7 cellular contexts compared by ENCODE assay signal in the genomic region with DNA sequence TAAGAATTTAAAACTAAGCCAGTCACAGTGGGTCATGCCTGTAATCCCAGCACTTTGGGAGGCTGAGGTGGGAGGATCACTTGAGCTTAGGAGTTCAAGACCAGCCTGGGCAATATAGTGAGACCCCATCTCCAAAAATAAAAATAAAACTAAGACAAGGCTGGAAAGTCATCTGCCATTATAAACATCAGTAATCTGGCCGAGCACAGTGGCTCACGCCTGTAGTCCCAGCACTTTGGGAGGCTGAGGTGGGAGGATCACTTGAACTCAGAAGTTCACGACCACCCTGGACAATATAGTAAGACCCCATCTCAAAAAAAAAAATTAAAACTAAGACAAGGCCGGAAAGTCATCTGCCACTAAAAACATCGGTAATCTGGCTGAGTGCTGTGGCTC. TPM values are rescaled to one million over a fixed set of nuclear protein-coding genes. Genes with fewer than 3 reads are reported as not detected.
DNase-seq lines count a peak whose midpoint lies in the region; ATAC-seq and TF ChIP-seq lines count a peak whose summit lies in the region.
"Not testable (repeated sequence)": the region's sequence is repeated elsewhere in the genome, so short reads cannot be mapped to it uniquely, and the experiment has no call there.

No MANE protein-coding gene starts in this region.

- not testable (repeated sequence) for H3K4me1 ChIP-seq in Caco-2; naive thymus-derived CD4-positive, alpha-beta T cell (ENCODE audit: control insufficient read depth in 2 of 2, insufficient read depth in 2 of 2, low read length in 2 of 2)
- peaks cover 16% of the 10 kb centered on the region for H3K4me1 ChIP-seq in Karpas-422 (ENCODE audit: low read length)

- not testable (repeated sequence) for ATAC-seq in T-helper 17 cell; naive thymus-derived CD4-positive, alpha-beta T cell

- not testable (repeated sequence) for H3K79me2 ChIP-seq in Karpas-422 (ENCODE audit: low read length)

- H2AFZ ChIP-seq in Karpas-422 (ENCODE audit: low read length): not testable (repeated sequence)

- not testable (repeated sequence) for BruUV-seq in Caco-2 (replicated peaks; lab: Mats Ljungman, UMichigan)

- H3K27me3 ChIP-seq in Caco-2 (replicated peaks; ENCODE audit: control insufficient read depth, insufficient read depth, low read length); Karpas-422 (ENCODE audit: low read length); naive thymus-derived CD4-positive, alpha-beta T cell (ENCODE audit: control insufficient read depth in 2 of 2, insufficient read depth in 2 of 2, low read length in 2 of 2): not testable (repeated sequence)

- not testable (repeated sequence) for DNase-seq in Caco-2; Karpas-422; T-helper 17 cell; activated T-helper 2 cell treated with anti-CD3 and anti-CD28 coated beads, Interferon-gamma antibody, Interleukin-2, Interleukin-4, amounts not matched to agents 10 μg/mL and 5 μg/mL and 100 μg/mL, durations not matched to agents 14 hours and 24 hours and 36 hours (ENCODE audit: low spot score); naive thymus-derived CD4-positive, alpha-beta T cell; progenitor cell of endocrine pancreas (ENCODE audit: low spot score, unreplicated experiment)

- not testable (repeated sequence) for H3K9me3 Mint-ChIP-seq in Caco-2 (ENCODE audit: unreplicated experiment); activated T-helper 2 cell treated with anti-CD3 and anti-CD28 coated beads, Interferon-gamma antibody, Interleukin-2, Interleukin-4, amounts not matched to agents 10 μg/mL and 5 μg/mL and 100 μg/mL, durations not matched to agents 14 hours and 24 hours and 36 hours; brain; naive thymus-derived CD4-positive, alpha-beta T cell; progenitor cell of endocrine pancreas (ENCODE audit: low read depth)

- not testable (repeated sequence) for H3K27ac ChIP-seq in Karpas-422 (ENCODE audit: low read length); naive thymus-derived CD4-positive, alpha-beta T cell (ENCODE audit: low read depth, low read length)

- peak overlapping the region; percentile 76 for H3K4me2 ChIP-seq in Karpas-422 (ENCODE audit: low read depth, low read length, poor library complexity, severe bottlenecking)

- H3K9me2 ChIP-seq in Karpas-422 (replicated peaks; ENCODE audit: insufficient read depth, low read length): not testable (repeated sequence)

- not testable (repeated sequence) for H3K9ac ChIP-seq in Karpas-422 (ENCODE audit: low read length)

- intact Hi-C loops in Caco-2 (cut with micrococcal nuclease; ENCODE audit: unreplicated experiment); activated T-helper 2 cell treated with anti-CD3 and anti-CD28 coated beads, Interferon-gamma antibody, Interleukin-2, Interleukin-4, amounts not matched to agents 10 μg/mL and 5 μg/mL and 100 μg/mL, durations not matched to agents 14 hours and 24 hours and 36 hours (cut with micrococcal nuclease): not testable (repeated sequence)
- intact Hi-C loops in naive thymus-derived CD4-positive, alpha-beta T cell (cut with micrococcal nuclease): loop anchor here in 1 of 2 donors (10.0 kb wide), 2 partner anchors 660 to 850 kb away; no protein-coding TSS in a partner anchor

- CTCF ChIA-PET in Caco-2 (lab: Charles Lee); naive thymus-derived CD4-positive, alpha-beta T cell (lab: Charles Lee): not testable (repeated sequence)

- not testable (repeated sequence) for H3K27ac Mint-ChIP-seq in Caco-2 (ENCODE audit: unreplicated experiment); activated T-helper 2 cell treated with anti-CD3 and anti-CD28 coated beads, Interferon-gamma antibody, Interleukin-2, Interleukin-4, amounts not matched to agents 10 μg/mL and 5 μg/mL and 100 μg/mL, durations not matched to agents 14 hours and 24 hours and 36 hours; progenitor cell of endocrine pancreas
- H3K27ac Mint-ChIP-seq in T-helper 17 cell: peak overlapping the region; percentile 81
- peak overlapping the region in 1 of 5 experiments; percentile 94 for H3K27ac Mint-ChIP-seq in brain
- peak overlapping the region in 5 of 9 donors; percentile 17 to 94 (median 92) for H3K27ac Mint-ChIP-seq in naive thymus-derived CD4-positive, alpha-beta T cell

- TF ChIP-seq CTCF in Caco-2 (IDR thresholded peaks at IDR 0.05; ENCODE audit: insufficient read depth in 1 of 2, low read depth in 1 of 2, low read length in 1 of 2, severe bottlenecking in 1 of 2, unreplicated experiment in 1 of 2); brain (conservative IDR thresholded peaks at IDR 0.05); progenitor cell of endocrine pancreas (IDR thresholded peaks at IDR 0.05; ENCODE audit: unreplicated experiment): not testable (repeated sequence)

- not testable (repeated sequence) for H3K36me3 ChIP-seq in Caco-2 (ENCODE audit: control insufficient read depth, insufficient read depth, low read length); Karpas-422 (ENCODE audit: insufficient read depth, low read length)
- peaks cover 0 to 11% (median 0%) of the 10 kb centered on the region in 3 experiments for H3K36me3 ChIP-seq in naive thymus-derived CD4-positive, alpha-beta T cell (ENCODE audit: control insufficient read depth in 2 of 3, insufficient read depth in 3 of 3, low read length in 3 of 3)

- not testable (repeated sequence) for H3K4me3 ChIP-seq in Caco-2 (ENCODE audit: low read depth, low read length); Karpas-422 (ENCODE audit: low read length); naive thymus-derived CD4-positive, alpha-beta T cell (ENCODE audit: low read length)

- H3K4me3 Mint-ChIP-seq in Caco-2 (ENCODE audit: unreplicated experiment): peak overlapping the region; percentile 93
- H3K4me3 Mint-ChIP-seq in T-helper 17 cell: not testable (repeated sequence)
- peak overlapping the region; percentile 91 for H3K4me3 Mint-ChIP-seq in activated T-helper 2 cell treated with anti-CD3 and anti-CD28 coated beads, Interferon-gamma antibody, Interleukin-2, Interleukin-4, amounts not matched to agents 10 μg/mL and 5 μg/mL and 100 μg/mL, durations not matched to agents 14 hours and 24 hours and 36 hours (ENCODE audit: low read depth)
- H3K4me3 Mint-ChIP-seq in brain: peak overlapping the region in 4 of 5 experiments; percentile 32 to 95 (median 93)
- H3K4me3 Mint-ChIP-seq in naive thymus-derived CD4-positive, alpha-beta T cell: peak overlapping the region in 5 of 10 donors; percentile 29 to 95 (median 88)
- peak overlapping the region; percentile 89 for H3K4me3 Mint-ChIP-seq in progenitor cell of endocrine pancreas (ENCODE audit: low read depth)

- not testable (repeated sequence) for H3K4me1 Mint-ChIP-seq in Caco-2 (ENCODE audit: low read depth, unreplicated experiment); activated T-helper 2 cell treated with anti-CD3 and anti-CD28 coated beads, Interferon-gamma antibody, Interleukin-2, Interleukin-4, amounts not matched to agents 10 μg/mL and 5 μg/mL and 100 μg/mL, durations not matched to agents 14 hours and 24 hours and 36 hours (ENCODE audit: low read depth); progenitor cell of endocrine pancreas (ENCODE audit: low read depth)
- peaks cover 14% of the 10 kb centered on the region for H3K4me1 Mint-ChIP-seq in T-helper 17 cell
- peaks cover 15% of the 10 kb centered on the region for H3K4me1 Mint-ChIP-seq in brain
- H3K4me1 Mint-ChIP-seq in naive thymus-derived CD4-positive, alpha-beta T cell: peaks cover 0 to 20% (median 13%) of the 10 kb centered on the region in 7 donors

- not testable (repeated sequence) for H3K27me3 Mint-ChIP-seq in Caco-2 (ENCODE audit: insufficient read depth, unreplicated experiment); T-helper 17 cell; activated T-helper 2 cell treated with anti-CD3 and anti-CD28 coated beads, Interferon-gamma antibody, Interleukin-2, Interleukin-4, amounts not matched to agents 10 μg/mL and 5 μg/mL and 100 μg/mL, durations not matched to agents 14 hours and 24 hours and 36 hours (ENCODE audit: low read depth); brain; naive thymus-derived CD4-positive, alpha-beta T cell; progenitor cell of endocrine pancreas

- POLR2A ChIA-PET in Caco-2 (lab: Charles Lee); naive thymus-derived CD4-positive, alpha-beta T cell (lab: Charles Lee): not testable (repeated sequence)

- H3K36me3 Mint-ChIP-seq in Caco-2 (ENCODE audit: insufficient read depth, unreplicated experiment); T-helper 17 cell (ENCODE audit: low read depth); progenitor cell of endocrine pancreas (ENCODE audit: insufficient read depth): not testable (repeated sequence)
- peaks cover 12% of the 10 kb centered on the region for H3K36me3 Mint-ChIP-seq in activated T-helper 2 cell treated with anti-CD3 and anti-CD28 coated beads, Interferon-gamma antibody, Interleukin-2, Interleukin-4, amounts not matched to agents 10 μg/mL and 5 μg/mL and 100 μg/mL, durations not matched to agents 14 hours and 24 hours and 36 hours (ENCODE audit: low read depth)
- peaks cover 10% of the 10 kb centered on the region for H3K36me3 Mint-ChIP-seq in brain
- peaks cover 0 to 10% (median 7%) of the 10 kb centered on the region in 5 donors for H3K36me3 Mint-ChIP-seq in naive thymus-derived CD4-positive, alpha-beta T cell

- not testable (repeated sequence) for H3K9me3 ChIP-seq in Caco-2; Karpas-422 (ENCODE audit: low read length); T-helper 17 cell (ENCODE audit: control insufficient read depth, low read length, poor library complexity, severe bottlenecking); naive thymus-derived CD4-positive, alpha-beta T cell (ENCODE audit: control insufficient read depth in 2 of 3, low read length in 3 of 3)

- H4K20me1 ChIP-seq in Karpas-422 (ENCODE audit: insufficient read depth, low read depth, low read length): not testable (repeated sequence)

RNA-seq across cellular contexts. Expression of gene RPP40, which starts 1.2 kb away (rescaled TPM):
- total RNA-seq in Caco-2 (2022) (11.6 and 13.1 TPM in 2 replicates), T-helper 17 cell (1 to 10 TPM; 2.1 TPM), progenitor cell of endocrine pancreas (8.0 and 10.6 TPM in 2 replicates)
- 11.4 and 30.3 TPM in 2 replicates for total RNA-seq in Karpas-422 (2014; rRNA removed; shearing (Covaris generic); ENCODE audit: low replicate concordance)
- 11.7 and 12.2 TPM in 2 replicates for total RNA-seq in activated T-helper 2 cell treated with anti-CD3 and anti-CD28 coated beads, Interferon-gamma antibody, Interleukin-2, Interleukin-4, amounts not matched to agents 10 μg/mL and 5 μg/mL and 100 μg/mL, durations not matched to agents 14 hours and 24 hours and 36 hours
- polyA plus RNA-seq in brain (ENCODE audit: insufficient read depth, low read depth, low replicate concordance): 9.0 TPM
- 1 to 10 TPM; 3.8 to 8.0 (median 5.1) TPM for total RNA-seq in naive thymus-derived CD4-positive, alpha-beta T cell
- polyA plus RNA-seq in naive thymus-derived CD4-positive, alpha-beta T cell: 10 to 100 TPM; 14.2 to 18.6 TPM
